ENCODE assay signal across 9 cellular contexts in genomic region chr6:12572884-12573824, GRCh38.
DNase-seq lines count a peak whose midpoint lies in the region; ATAC-seq and TF ChIP-seq lines count a peak whose summit lies in the region.
"Had no signal": no experiment of that assay in that cellular context is flagged by ENCODE, and none has a peak within 500 bp of the region (broad histone marks: within the 10 kb centered on the region; RNA-seq: fewer than 3 reads in every experiment).

No MANE protein-coding gene starts in this region.

- no peak overlapping the region for H3K4me3 Mint-ChIP-seq in GM23338
- H3K4me3 Mint-ChIP-seq: brain had no signal

- H3K27me3 Mint-ChIP-seq in GM23338 (ENCODE audit: insufficient read depth, low read depth, poor library complexity), result peaks cover 2% of the 10 kb centered on the region

- H3K36me3 ChIP-seq in GM23338 (ENCODE audit: insufficient read depth) (no peaks in the 10 kb centered on the region), SJSA1 (no peaks in the 10 kb centered on the region)

- H2AFZ ChIP-seq in GM23338, result peak overlapping the region; percentile 81

- ATAC-seq in GM23338, result peak; percentile 38; the same call in 2 of the 3 replicates
- ATAC-seq in HG03521 (IDR thresholded peaks at IDR 0.05; ENCODE audit: unreplicated experiment), result no peak
- ATAC-seq in GM19351 (IDR thresholded peaks at IDR 0.05; ENCODE audit: unreplicated experiment), result no peak

- no peaks in the 10 kb centered on the region for H3K27me3 ChIP-seq in GM23338 (ENCODE audit: insufficient read depth)
- no peaks in the 10 kb centered on the region for H3K27me3 ChIP-seq in SJSA1 (replicated peaks)

- H3K79me2 ChIP-seq in GM23338 (replicated peaks; ENCODE audit: insufficient read depth), result no peaks in the 10 kb centered on the region

- H3K9me3 Mint-ChIP-seq in GM23338, result no peaks in the 10 kb centered on the region

- H3K4me1 Mint-ChIP-seq in GM23338, result peaks cover 7% of the 10 kb centered on the region; the same call in 2 of the 3 replicates

- no peak for TF ChIP-seq POLR2A in lower leg skin (IDR thresholded peaks at IDR 0.05)

- no peaks in the 10 kb centered on the region for H3K9me2 ChIP-seq in GM23338 (ENCODE audit: insufficient read depth)

- H3F3A ChIP-seq in GM23338 (replicated peaks; ENCODE audit: low read depth), result no peaks in the 10 kb centered on the region

- H3K27ac ChIP-seq in GM23338 (ENCODE audit: low read depth) (no peak overlapping the region), SJSA1 (peak overlapping the region; percentile 96)

- H3K4me3 ChIP-seq in GM23338, result no peak overlapping the region
- H3K4me3 ChIP-seq in SJSA1, result no peak overlapping the region
- H3K4me3 ChIP-seq in lower leg skin (ENCODE audit: low read depth, poor library complexity, severe bottlenecking), result no peak overlapping the region

- DNase-seq in GM23338 (ENCODE audit: low spot score) (peak; percentile 61), SJSA1 (ENCODE audit: low read depth in 1 of 2, low spot score in 2 of 2) (peak; percentile 89 to 97), fibroblast of peridontal ligament (ENCODE audit: extremely low read depth) (peak; percentile 77), occipital lobe (lab: John Stamatoyannopoulos, UW) (peak; percentile 37), lower leg skin (ENCODE audit: low spot score in 2 of 2) (no peak)
- DNase-seq in activated naive CD4-positive, alpha-beta T cell (lab: John Stamatoyannopoulos, UW), result no peak

- intact Hi-C loops in lower leg skin (cut with DNase I; ENCODE audit: low total_unique reads), result no loop called here

- no peaks in the 10 kb centered on the region for H4K20me1 ChIP-seq in GM23338 (replicated peaks; ENCODE audit: insufficient read depth)

- peak overlapping the region; percentile 22; the same call in 1 of the 2 replicates for H3K4me2 ChIP-seq in GM23338

- peaks cover 9% of the 10 kb centered on the region; the same call in 1 of the 2 replicates for H3K4me1 ChIP-seq in GM23338 (ENCODE audit: insufficient read depth)
- peaks cover 63% of the 10 kb centered on the region for H3K4me1 ChIP-seq in SJSA1 (replicated peaks)

- H3K9me3 ChIP-seq in SJSA1 (replicated peaks), result no peaks in the 10 kb centered on the region

- TF ChIP-seq CTCF in GM23338 (conservative IDR thresholded peaks at IDR 0.05; ENCODE audit: low read depth in 2 of 2) (no peak), lower leg skin (IDR thresholded peaks at IDR 0.05) (no peak)

- 36 to 52% methylated on average over 4 of the region's 4 CpGs for WGBS in lower leg skin, 2 donors

- H3K27ac Mint-ChIP-seq in GM23338, result no peak overlapping the region

- H3K36me3 Mint-ChIP-seq in GM23338 (ENCODE audit: low read depth), result no peaks in the 10 kb centered on the region
- H3K36me3 Mint-ChIP-seq: brain had no signal

TF ChIP-seq in GM23338, 12 proteins besides CTCF, POLR2A, EP300 and RAD21:
- TF ChIP-seq EZH2phosphoT487 (IDR thresholded peaks at IDR 0.05; ENCODE audit: unreplicated experiment) (no peak), ZNF114 (CRISPR knock-in tag; IDR thresholded peaks at IDR 0.05) (0 out of 2 replicates have a peak, but pooled peaks have one; percentile 43), NANOG (IDR thresholded peaks at IDR 0.05; ENCODE audit: borderline replicate concordance) (no peak), POLR2AphosphoS5 (IDR thresholded peaks at IDR 0.05; ENCODE audit: low read depth) (no peak)
- TF ChIP-seq, protein P1, sequence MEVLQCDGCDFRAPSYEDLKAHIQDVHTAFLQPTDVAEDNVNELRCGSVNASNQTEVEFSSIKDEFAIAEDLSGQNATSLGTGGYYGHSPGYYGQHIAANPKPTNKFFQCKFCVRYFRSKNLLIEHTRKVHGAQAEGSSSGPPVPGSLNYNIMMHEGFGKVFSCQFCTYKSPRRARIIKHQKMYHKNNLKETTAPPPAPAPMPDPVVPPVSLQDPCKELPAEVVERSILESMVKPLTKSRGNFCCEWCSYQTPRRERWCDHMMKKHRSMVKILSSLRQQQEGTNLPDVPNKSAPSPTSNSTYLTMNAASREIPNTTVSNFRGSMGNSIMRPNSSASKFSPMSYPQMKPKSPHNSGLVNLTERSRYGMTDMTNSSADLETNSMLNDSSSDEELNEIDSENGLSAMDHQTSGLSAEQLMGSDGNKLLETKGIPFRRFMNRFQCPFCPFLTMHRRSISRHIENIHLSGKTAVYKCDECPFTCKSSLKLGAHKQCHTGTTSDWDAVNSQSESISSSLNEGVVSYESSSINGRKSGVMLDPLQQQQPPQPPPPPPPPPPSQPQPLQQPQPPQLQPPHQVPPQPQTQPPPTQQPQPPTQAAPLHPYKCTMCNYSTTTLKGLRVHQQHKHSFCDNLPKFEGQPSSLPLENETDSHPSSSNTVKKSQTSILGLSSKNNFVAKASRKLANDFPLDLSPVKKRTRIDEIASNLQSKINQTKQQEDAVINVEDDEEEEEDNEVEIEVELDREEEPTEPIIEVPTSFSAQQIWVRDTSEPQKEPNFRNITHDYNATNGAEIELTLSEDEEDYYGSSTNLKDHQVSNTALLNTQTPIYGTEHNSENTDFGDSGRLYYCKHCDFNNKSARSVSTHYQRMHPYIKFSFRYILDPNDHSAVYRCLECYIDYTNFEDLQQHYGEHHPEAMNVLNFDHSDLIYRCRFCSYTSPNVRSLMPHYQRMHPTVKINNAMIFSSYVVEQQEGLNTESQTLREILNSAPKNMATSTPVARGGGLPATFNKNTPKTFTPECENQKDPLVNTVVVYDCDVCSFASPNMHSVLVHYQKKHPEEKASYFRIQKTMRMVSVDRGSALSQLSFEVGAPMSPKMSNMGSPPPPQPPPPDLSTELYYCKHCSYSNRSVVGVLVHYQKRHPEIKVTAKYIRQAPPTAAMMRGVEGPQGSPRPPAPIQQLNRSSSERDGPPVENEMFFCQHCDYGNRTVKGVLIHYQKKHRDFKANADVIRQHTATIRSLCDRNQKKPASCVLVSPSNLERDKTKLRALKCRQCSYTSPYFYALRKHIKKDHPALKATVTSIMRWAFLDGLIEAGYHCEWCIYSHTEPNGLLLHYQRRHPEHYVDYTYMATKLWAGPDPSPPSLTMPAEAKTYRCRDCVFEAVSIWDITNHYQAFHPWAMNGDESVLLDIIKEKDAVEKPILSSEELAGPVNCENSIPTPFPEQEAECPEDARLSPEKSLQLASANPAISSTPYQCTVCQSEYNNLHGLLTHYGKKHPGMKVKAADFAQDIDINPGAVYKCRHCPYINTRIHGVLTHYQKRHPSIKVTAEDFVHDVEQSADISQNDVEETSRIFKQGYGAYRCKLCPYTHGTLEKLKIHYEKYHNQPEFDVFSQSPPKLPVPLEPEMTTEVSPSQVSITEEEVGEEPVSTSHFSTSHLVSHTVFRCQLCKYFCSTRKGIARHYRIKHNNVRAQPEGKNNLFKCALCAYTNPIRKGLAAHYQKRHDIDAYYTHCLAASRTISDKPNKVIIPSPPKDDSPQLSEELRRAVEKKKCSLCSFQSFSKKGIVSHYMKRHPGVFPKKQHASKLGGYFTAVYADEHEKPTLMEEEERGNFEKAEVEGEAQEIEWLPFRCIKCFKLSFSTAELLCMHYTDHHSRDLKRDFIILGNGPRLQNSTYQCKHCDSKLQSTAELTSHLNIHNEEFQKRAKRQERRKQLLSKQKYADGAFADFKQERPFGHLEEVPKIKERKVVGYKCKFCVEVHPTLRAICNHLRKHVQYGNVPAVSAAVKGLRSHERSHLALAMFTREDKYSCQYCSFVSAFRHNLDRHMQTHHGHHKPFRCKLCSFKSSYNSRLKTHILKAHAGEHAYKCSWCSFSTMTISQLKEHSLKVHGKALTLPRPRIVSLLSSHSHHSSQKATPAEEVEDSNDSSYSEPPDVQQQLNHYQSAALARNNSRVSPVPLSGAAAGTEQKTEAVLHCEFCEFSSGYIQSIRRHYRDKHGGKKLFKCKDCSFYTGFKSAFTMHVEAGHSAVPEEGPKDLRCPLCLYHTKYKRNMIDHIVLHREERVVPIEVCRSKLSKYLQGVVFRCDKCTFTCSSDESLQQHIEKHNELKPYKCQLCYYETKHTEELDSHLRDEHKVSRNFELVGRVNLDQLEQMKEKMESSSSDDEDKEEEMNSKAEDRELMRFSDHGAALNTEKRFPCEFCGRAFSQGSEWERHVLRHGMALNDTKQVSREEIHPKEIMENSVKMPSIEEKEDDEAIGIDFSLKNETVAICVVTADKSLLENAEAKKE (CRISPR knock-in tag; IDR thresholded peaks at IDR 0.05), result peak; percentile 97

Comparison
In these comparisons a context has a peak if more than half of its experiments do, and no peak if none do; other contexts are left out.
1. DNase-seq: peak in GM23338 (single experiment), SJSA1 (2 of 2), fibroblast of peridontal ligament (single experiment) and occipital lobe (single experiment); none in lower leg skin (0 of 2) and activated naive CD4-positive, alpha-beta T cell (0 of 4).